8 cellular contexts compared by ENCODE assay signal in the genomic region with DNA sequence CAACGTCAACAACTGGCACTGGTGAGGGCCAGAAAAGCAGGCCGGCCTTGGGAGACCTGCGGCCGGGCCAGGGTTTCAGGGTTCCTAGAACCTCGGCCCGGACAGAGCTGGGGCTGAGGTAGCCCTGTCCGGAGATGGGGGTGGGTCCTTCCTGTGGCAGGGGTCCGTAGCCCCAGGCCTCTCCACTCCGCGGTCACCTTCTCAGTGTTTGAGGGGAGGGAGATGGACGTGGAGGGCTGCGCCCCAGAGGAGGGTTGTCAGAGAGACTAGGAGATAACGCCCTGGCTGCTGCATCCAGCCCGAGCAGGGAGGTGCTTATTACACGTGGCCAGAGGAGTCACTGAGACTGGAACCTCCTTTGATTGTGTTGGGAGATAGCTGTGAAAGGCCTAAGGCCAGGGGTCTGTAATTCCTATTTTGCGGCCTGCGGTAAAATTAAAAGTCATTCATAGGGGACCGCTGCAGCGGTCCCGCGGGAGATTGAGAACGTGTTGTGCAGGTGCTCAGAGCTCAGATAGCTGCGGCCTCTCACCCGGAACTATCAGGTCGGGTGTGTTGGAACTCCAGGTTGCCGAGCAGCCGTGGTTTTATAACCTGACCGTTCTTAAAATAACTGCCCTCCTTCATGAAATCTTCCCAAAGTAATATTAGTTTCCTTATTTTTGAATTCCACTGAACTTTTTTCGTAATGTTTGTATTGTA. TPM values are rescaled to one million over a fixed set of nuclear protein-coding genes. Genes with fewer than 3 reads are reported as not detected.
DNase-seq lines count a peak whose midpoint lies in the region; ATAC-seq and TF ChIP-seq lines count a peak whose summit lies in the region.

No MANE protein-coding gene starts in this region.

- H3K36me3 ChIP-seq in ovary, result no peaks in the 10 kb centered on the region

- peak overlapping the region; percentile 82 for H3K4me3 ChIP-seq in ovary

- H3K27me3 Mint-ChIP-seq in activated T-helper 1 cell treated with anti-CD3 and anti-CD28 coated beads, Interleukin-12 subunit alpha, Interleukin-12 subunit beta, Interleukin-2, Interleukin-4 antibody, amounts not matched to agents 30 ng/mL and 10 ng/mL and 1 ng/mL, durations not matched to agents 14 hours and 24 hours and 36 hours (ENCODE audit: insufficient read depth), result no peaks in the 10 kb centered on the region

- TF ChIP-seq POLR2A in ovary (IDR thresholded peaks at IDR 0.05), result no peak

- intact Hi-C loops in activated T-helper 1 cell treated with anti-CD3 and anti-CD28 coated beads, Interleukin-12 subunit alpha, Interleukin-12 subunit beta, Interleukin-2, Interleukin-4 antibody, amounts not matched to agents 30 ng/mL and 10 ng/mL and 1 ng/mL, durations not matched to agents 14 hours and 24 hours and 36 hours (cut with micrococcal nuclease), result loop anchor here (2.0 to 10.0 kb wide), 3 partner anchors 40 to 496 kb away; a partner anchor contains a TSS
- intact Hi-C loops in ovary (cut with DNase I), result loop anchor here in 2 of 4 donors (5.0 to 10.0 kb wide), 3 partner anchors 96 to 136 kb away; a partner anchor contains a TSS

- peak overlapping the region; percentile 84 to 97 for H3K27ac ChIP-seq in ovary

- peak overlapping the region; percentile 100 for H3K27ac Mint-ChIP-seq in activated T-helper 1 cell treated with anti-CD3 and anti-CD28 coated beads, Interleukin-12 subunit alpha, Interleukin-12 subunit beta, Interleukin-2, Interleukin-4 antibody, amounts not matched to agents 30 ng/mL and 10 ng/mL and 1 ng/mL, durations not matched to agents 14 hours and 24 hours and 36 hours

- H3K4me3 Mint-ChIP-seq in activated T-helper 1 cell treated with anti-CD3 and anti-CD28 coated beads, Interleukin-12 subunit alpha, Interleukin-12 subunit beta, Interleukin-2, Interleukin-4 antibody, amounts not matched to agents 30 ng/mL and 10 ng/mL and 1 ng/mL, durations not matched to agents 14 hours and 24 hours and 36 hours, result peak overlapping the region; percentile 100

- TF ChIP-seq EP300 in ovary (IDR thresholded peaks at IDR 0.05), result no peak

- ATAC-seq in GM18502 (IDR thresholded peaks at IDR 0.05; ENCODE audit: poor library complexity, unreplicated experiment) (peak; percentile 27), HG02970 (IDR thresholded peaks at IDR 0.05; ENCODE audit: low FRiP score, unreplicated experiment) (peak; percentile 14)

- H3K4me1 ChIP-seq in ovary (ENCODE audit: insufficient read depth), result no peaks in the 10 kb centered on the region

- H3K4me1 Mint-ChIP-seq in activated T-helper 1 cell treated with anti-CD3 and anti-CD28 coated beads, Interleukin-12 subunit alpha, Interleukin-12 subunit beta, Interleukin-2, Interleukin-4 antibody, amounts not matched to agents 30 ng/mL and 10 ng/mL and 1 ng/mL, durations not matched to agents 14 hours and 24 hours and 36 hours (ENCODE audit: low read depth), result peaks cover 29% of the 10 kb centered on the region

- TF ChIP-seq CTCF in ovary (IDR thresholded peaks at IDR 0.05), result no peak

- H3K9me3 ChIP-seq in ovary, result no peaks in the 10 kb centered on the region

- H3K9me3 Mint-ChIP-seq in activated T-helper 1 cell treated with anti-CD3 and anti-CD28 coated beads, Interleukin-12 subunit alpha, Interleukin-12 subunit beta, Interleukin-2, Interleukin-4 antibody, amounts not matched to agents 30 ng/mL and 10 ng/mL and 1 ng/mL, durations not matched to agents 14 hours and 24 hours and 36 hours, result no peaks in the 10 kb centered on the region

- 0 to 1% (median 0%) methylated on average over 25 to 29 of the region's 29 CpGs for WGBS in ovary, 3 donors

- peaks cover 38% of the 10 kb centered on the region for H3K36me3 Mint-ChIP-seq in activated T-helper 1 cell treated with anti-CD3 and anti-CD28 coated beads, Interleukin-12 subunit alpha, Interleukin-12 subunit beta, Interleukin-2, Interleukin-4 antibody, amounts not matched to agents 30 ng/mL and 10 ng/mL and 1 ng/mL, durations not matched to agents 14 hours and 24 hours and 36 hours (ENCODE audit: low read depth)

- no peaks in the 10 kb centered on the region for H3K27me3 ChIP-seq in ovary

- DNase-seq in A172 (ENCODE audit: low spot score), result peak; percentile 16
- DNase-seq in NCI-H69 (lab: John Stamatoyannopoulos, UW), result peak; percentile 67
- DNase-seq in activated T-helper 1 cell treated with anti-CD3 and anti-CD28 coated beads, Interleukin-12 subunit alpha, Interleukin-12 subunit beta, Interleukin-2, Interleukin-4 antibody, amounts not matched to agents 30 ng/mL and 10 ng/mL and 1 ng/mL, durations not matched to agents 14 hours and 24 hours and 36 hours (ENCODE audit: low spot score), result peak; percentile 32
- peak; percentile 47 for DNase-seq in germinal center (ENCODE audit: low spot score)
- DNase-seq in ovary, result no peak
- DNase-seq in NCI-H128 (lab: John Stamatoyannopoulos, UW; ENCODE audit: unreplicated experiment), result no peak

RNA-seq across cellular contexts. Expression of a gene that starts 0.5 kb away (rescaled TPM):
- total RNA-seq in A172 (2014; rRNA removed; shearing (Covaris generic)), result 178 and 229 TPM in 2 replicates
- 370 and 383 TPM in 2 replicates for total RNA-seq in activated T-helper 1 cell treated with anti-CD3 and anti-CD28 coated beads, Interleukin-12 subunit alpha, Interleukin-12 subunit beta, Interleukin-2, Interleukin-4 antibody, amounts not matched to agents 30 ng/mL and 10 ng/mL and 1 ng/mL, durations not matched to agents 14 hours and 24 hours and 36 hours
- 100 to 1,000 TPM in 3 of 7 donors, 10 to 100 TPM in 4; 57.3 to 127 (median 96.6) TPM for total RNA-seq in ovary
- polyA plus RNA-seq in ovary, result 100 to 1,000 TPM in 1 of 2 donors, 10 to 100 TPM in 1; 77.4 to 205 TPM

RNA-seq across cellular contexts. Expression of a gene that starts 1.0 kb away (rescaled TPM):
- 16.1 and 20.5 TPM in 2 replicates for total RNA-seq in A172 (2014; rRNA removed; shearing (Covaris generic))
- 17.3 and 18.7 TPM in 2 replicates for total RNA-seq in activated T-helper 1 cell treated with anti-CD3 and anti-CD28 coated beads, Interleukin-12 subunit alpha, Interleukin-12 subunit beta, Interleukin-2, Interleukin-4 antibody, amounts not matched to agents 30 ng/mL and 10 ng/mL and 1 ng/mL, durations not matched to agents 14 hours and 24 hours and 36 hours
- 10 to 100 TPM; 10.7 to 18.0 (median 15.1) TPM for total RNA-seq in ovary
- 10 to 100 TPM; 18.1 to 47.0 TPM for polyA plus RNA-seq in ovary

RNA-seq across cellular contexts. Expression of a gene that starts 35.1 kb away (rescaled TPM):
- not detected in 2 replicates for total RNA-seq in A172 (2014; rRNA removed; shearing (Covaris generic))
- 0.18 and 0.91 TPM in 2 replicates for total RNA-seq in activated T-helper 1 cell treated with anti-CD3 and anti-CD28 coated beads, Interleukin-12 subunit alpha, Interleukin-12 subunit beta, Interleukin-2, Interleukin-4 antibody, amounts not matched to agents 30 ng/mL and 10 ng/mL and 1 ng/mL, durations not matched to agents 14 hours and 24 hours and 36 hours
- 1 to 10 TPM in 1 of 7 donors, under 1 TPM in 5, not detected in 1; 0.33 to 1.1 (median 0.51) TPM for total RNA-seq in ovary
- under 1 TPM; 0.23 to 0.42 TPM for polyA plus RNA-seq in ovary

RNA-seq across cellular contexts. Expression of a gene that starts 40.2 kb away (rescaled TPM):
- 2.8 TPM in 1 of 2 replicates, not detected in the other for total RNA-seq in A172 (2014; rRNA removed; shearing (Covaris generic))
- total RNA-seq in activated T-helper 1 cell treated with anti-CD3 and anti-CD28 coated beads, Interleukin-12 subunit alpha, Interleukin-12 subunit beta, Interleukin-2, Interleukin-4 antibody, amounts not matched to agents 30 ng/mL and 10 ng/mL and 1 ng/mL, durations not matched to agents 14 hours and 24 hours and 36 hours, result 0.08 TPM in 1 of 2 replicates, not detected in the other
- total RNA-seq in ovary, result 1 to 10 TPM in 1 of 7 donors, under 1 TPM in 2, not detected in 4; 0.20 to 1.0 (median 0.72) TPM
- under 1 TPM; 0.05 to 0.13 TPM for polyA plus RNA-seq in ovary

Comparison
In these comparisons a context has a peak if more than half of its experiments do, and no peak if none do; other contexts are left out.
1. DNase-seq: peak in A172 (single experiment), NCI-H69 (single experiment), activated T-helper 1 cell treated with anti-CD3 and anti-CD28 coated beads, Interleukin-12 subunit alpha, Interleukin-12 subunit beta, Interleukin-2, Interleukin-4 antibody, amounts not matched to agents 30 ng/mL and 10 ng/mL and 1 ng/mL, durations not matched to agents 14 hours and 24 hours and 36 hours (single experiment) and germinal center (single experiment); none in ovary (0 of 5) and NCI-H128 (single experiment).